Comparison of ENCODE assay signal across 30 cellular contexts in the genomic region with DNA sequence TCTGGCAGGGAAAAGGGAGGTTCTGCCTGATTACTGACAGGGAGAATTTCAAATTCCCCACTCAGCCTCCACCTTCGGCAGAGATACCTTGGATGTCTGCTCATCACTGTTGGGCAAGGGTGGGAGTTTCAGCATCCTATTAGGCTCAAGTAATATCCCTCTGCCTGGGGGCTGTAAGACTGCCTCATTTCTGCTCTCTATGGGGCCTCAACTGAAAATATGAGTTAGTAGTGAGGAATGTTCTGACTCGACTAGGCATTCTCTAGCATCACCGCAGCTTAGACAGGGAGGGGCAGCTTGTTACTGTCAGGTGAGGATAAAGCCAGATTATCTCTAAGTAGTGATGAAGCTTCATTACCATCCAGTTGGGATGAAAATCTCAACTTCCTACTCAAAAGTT.
A peak's percentile ranks its signal among the peaks of the same experiment; 100 is the strongest.
DNase-seq lines count a peak whose midpoint lies in the region; ATAC-seq, FAIRE-seq and TF ChIP-seq lines count a peak whose summit lies in the region.
"Had no signal": no experiment of that assay in that cellular context is flagged by ENCODE, and none has a peak within 500 bp of the region (broad histone marks: within the 10 kb centered on the region; RNA-seq: fewer than 3 reads in every experiment).

No MANE protein-coding gene starts in this region.

- H3K27ac ChIP-seq in IMR-90 (ENCODE audit: insufficient read depth, low read length) (no peak overlapping the region), keratinocyte (ENCODE audit: control insufficient read depth, insufficient read depth, low read length) (peak overlapping the region; percentile 37), kidney (ENCODE audit: low read depth in 2 of 2, low read length in 2 of 2) (no peak overlapping the region)
- H3K27ac ChIP-seq: cardiac muscle cell, KMS-11, pancreas, suprapubic skin had no signal

- no peak overlapping the region for H4K91ac ChIP-seq in IMR-90 (ENCODE audit: insufficient read depth, low read depth, low read length)

- dilution Hi-C loops in IMR-90 (cut with HindIII; ENCODE audit: low sequenced_read_pairs, unreplicated experiment) = no loop called here
- dilution Hi-C loops in keratinocyte (cut with MboI; ENCODE audit: extremely low pct_ligation_motif_present, low sequenced_read_pairs) = no loop called here

- no peaks in the 10 kb centered on the region for H3K79me2 ChIP-seq in keratinocyte (ENCODE audit: control insufficient read depth, insufficient read depth, low read length)

- no peak for ATAC-seq in IMR-90 (ENCODE audit: low read depth)
- ATAC-seq: activated naive CD8-positive, alpha-beta T cell treated with anti-CD3 and anti-CD28 coated beads, Interleukin-2, amount 50 U/mL, for 24 hours; natural killer cell; pancreas; stimulated activated effector memory CD8-positive, alpha-beta T cell treated with anti-CD3 and anti-CD28 coated beads, Interleukin-12 subunit alpha, Interleukin-12 subunit beta, amount 100 ng/mL, for 72 hours; T-cell had no signal

- no peak overlapping the region for H2BK5ac ChIP-seq in IMR-90 (ENCODE audit: low read depth, low read length, poor library complexity, severe bottlenecking)

- no peak overlapping the region for H3K4me2 ChIP-seq in IMR-90 (ENCODE audit: low read depth, low read length)
- no peak overlapping the region for H3K4me2 ChIP-seq in keratinocyte (ENCODE audit: control insufficient read depth, extremely low read depth, insufficient read depth, low read depth, low read length)
- H3K4me2 ChIP-seq: KMS-11 had no signal

- TF ChIP-seq POLR2A in IMR-90 (IDR thresholded peaks at IDR 0.05; ENCODE audit: low read depth, low read length) = no peak

- no peaks in the 10 kb centered on the region for H3K9me3 ChIP-seq in IMR-90 (ENCODE audit: control insufficient read depth, insufficient read depth, low read length)
- H3K9me3 ChIP-seq in keratinocyte (ENCODE audit: control insufficient read depth, low read depth, low read length) = no peaks in the 10 kb centered on the region
- H3K9me3 ChIP-seq in kidney (ENCODE audit: control insufficient read depth in 1 of 2, low read length in 2 of 2) = no peaks in the 10 kb centered on the region
- H3K9me3 ChIP-seq in Caco-2 = 0 out of 2 replicates have a peak, but pooled peaks cover 3% of the 10 kb centered on the region
- H3K9me3 ChIP-seq: pancreas, suprapubic skin had no signal

- no peak for TF ChIP-seq CTCF in IMR-90 (conservative IDR thresholded peaks at IDR 0.05; ENCODE audit: low read depth, low read length)
- TF ChIP-seq CTCF in astrocyte of the spinal cord (IDR thresholded peaks at IDR 0.05; ENCODE audit: low read depth, low read length) = no peak
- TF ChIP-seq CTCF in keratinocyte (optimal IDR thresholded peaks at IDR 0.05 in 1 of 3, IDR thresholded peaks at IDR 0.05 in 1 of 3, conservative IDR thresholded peaks at IDR 0.05 in 1 of 3; ENCODE audit: extremely low read depth in 1 of 3, insufficient read depth in 2 of 3, low read length in 3 of 3) = no peak
- TF ChIP-seq CTCF in kidney (IDR thresholded peaks at IDR 0.05; ENCODE audit: borderline replicate concordance, extremely low read depth, insufficient read depth) = no peak
- TF ChIP-seq CTCF in Caco-2 (IDR thresholded peaks at IDR 0.05; ENCODE audit: insufficient read depth in 1 of 2, low read depth in 1 of 2, low read length in 1 of 2, severe bottlenecking in 1 of 2, unreplicated experiment in 1 of 2) = no peak

- POLR2A ChIA-PET in IMR-90 (lab: Charles Lee; ENCODE audit: unreplicated experiment) = no interaction called here
- POLR2A ChIA-PET in Caco-2 (lab: Charles Lee) = no interaction called here

- no peak overlapping the region for H3K18ac ChIP-seq in IMR-90 (ENCODE audit: low read depth, low read length)

- peak; percentile 10 for DNase-seq in ACHN
- peak; percentile 1 for DNase-seq in IMR-90
- peak; percentile 67 for DNase-seq in astrocyte of the spinal cord (ENCODE audit: low read depth, low spot score)
- DNase-seq in keratinocyte (ENCODE audit: low read depth, low spot score) = peak; percentile 9
- DNase-seq in kidney = no peak
- DNase-seq in activated CD8-positive, alpha-beta memory T cell treated with anti-CD3 and anti-CD28 coated beads, Interleukin-2, amount 50 U/mL, for 4 hours = no peak
- DNase-seq in HuH-7.5 (ENCODE audit: low spot score) = no peak
- DNase-seq in Caco-2 = no peak
- DNase-seq: activated CD4-positive, alpha-beta T cell treated with anti-CD3 and anti-CD28 coated beads, Interleukin-2, amount 50 U/mL, for 1 hour; activated effector memory CD4-positive, alpha-beta T cell treated with anti-CD3 and anti-CD28 coated beads, Interleukin-2, amount 50 U/mL, for 16 hours; activated naive CD8-positive, alpha-beta T cell treated with anti-CD3 and anti-CD28 coated beads, Interleukin-2, amount 50 U/mL, for 24 hours; dermis blood vessel endothelial cell; GF-D8; hypothalamus; kidney glomerular epithelial cell; natural killer cell; NCI-H1105; NCI-H2081 treated with DMSO at 0.1 percent for 48 hours; NCI-H524; pancreas; SHP77 treated with DMSO at 0.1 percent for 48 hours; T-cell had no signal

- no peak overlapping the region for H2BK15ac ChIP-seq in IMR-90 (ENCODE audit: low read depth, low read length)

- H3K4ac ChIP-seq in IMR-90 (ENCODE audit: low read depth, low read length) = no peak overlapping the region

- peaks cover 3% of the 10 kb centered on the region; the same call in 1 of the 2 replicates for H3K9me1 ChIP-seq in IMR-90 (ENCODE audit: insufficient read depth, low read length)
- no peaks in the 10 kb centered on the region for H3K9me1 ChIP-seq in keratinocyte (ENCODE audit: control insufficient read depth, extremely low read depth, insufficient read depth, low read length)

- H2AK9ac ChIP-seq in IMR-90 (replicated peaks; ENCODE audit: low read depth, low read length, poor library complexity) = no peak overlapping the region

- no peaks in the 10 kb centered on the region for H3K9me3 Mint-ChIP-seq in Caco-2 (ENCODE audit: unreplicated experiment)

- no peaks in the 10 kb centered on the region for H4K20me1 ChIP-seq in IMR-90 (ENCODE audit: insufficient read depth, low read length)
- H4K20me1 ChIP-seq in keratinocyte (ENCODE audit: control insufficient read depth, extremely low read depth, insufficient read depth, low read length) = no peaks in the 10 kb centered on the region

- no peak overlapping the region for H3K4me3 Mint-ChIP-seq in Caco-2 (ENCODE audit: unreplicated experiment)
- H3K4me3 Mint-ChIP-seq: activated naive CD8-positive, alpha-beta T cell treated with anti-CD3 and anti-CD28 coated beads, Interleukin-2, amount 50 U/mL, for 24 hours; CD14-positive monocyte; mesothelial cell of epicardium; natural killer cell; stimulated activated effector memory CD8-positive, alpha-beta T cell treated with anti-CD3 and anti-CD28 coated beads, Interleukin-12 subunit alpha, Interleukin-12 subunit beta, amount 100 ng/mL, for 72 hours; T-cell had no signal

- H4K5ac ChIP-seq in IMR-90 (ENCODE audit: low read depth, low read length) = no peak overlapping the region

- H3K4me3 ChIP-seq in IMR-90 (ENCODE audit: insufficient read depth, low read depth, low read length) (no peak overlapping the region), astrocyte of the spinal cord (ENCODE audit: low read depth, low read length) (no peak overlapping the region), keratinocyte (ENCODE audit: control insufficient read depth in 2 of 3, extremely low read depth in 1 of 3, insufficient read depth in 2 of 3, low read depth in 1 of 3, low read length in 3 of 3) (no peak overlapping the region), kidney (ENCODE audit: low read length in 2 of 2) (no peak overlapping the region), Caco-2 (ENCODE audit: low read depth, low read length) (no peak overlapping the region)
- H3K4me3 ChIP-seq: cardiac muscle cell, pancreas, suprapubic skin had no signal

- no peak overlapping the region for H3K23ac ChIP-seq in IMR-90 (ENCODE audit: low read depth, low read length)

- CTCF ChIA-PET in IMR-90 (lab: Yijun Ruan, JAX) = interaction anchor here (1.3 kb wide), 1 partner anchor 8 kb away, joined by 3 read pairs; no protein-coding TSS in a partner anchor
- CTCF ChIA-PET in Caco-2 (lab: Charles Lee) = no interaction called here

- no peaks in the 10 kb centered on the region for H3K4me1 ChIP-seq in IMR-90 (ENCODE audit: control insufficient read depth, insufficient read depth, low read length)
- H3K4me1 ChIP-seq in keratinocyte (ENCODE audit: control insufficient read depth, extremely low read depth, insufficient read depth, low read length) = peaks cover 2% of the 10 kb centered on the region
- H3K4me1 ChIP-seq in kidney (ENCODE audit: control insufficient read depth in 1 of 2, insufficient read depth in 1 of 2, low read depth in 1 of 2, low read length in 2 of 2) = no peaks in the 10 kb centered on the region
- no peaks in the 10 kb centered on the region for H3K4me1 ChIP-seq in Caco-2
- H3K4me1 ChIP-seq: pancreas, suprapubic skin had no signal

- H3K27ac Mint-ChIP-seq in Caco-2 (ENCODE audit: unreplicated experiment) = no peak overlapping the region
- H3K27ac Mint-ChIP-seq: activated naive CD8-positive, alpha-beta T cell treated with anti-CD3 and anti-CD28 coated beads, Interleukin-2, amount 50 U/mL, for 24 hours; CD14-positive monocyte; mesothelial cell of epicardium; natural killer cell; stimulated activated effector memory CD8-positive, alpha-beta T cell treated with anti-CD3 and anti-CD28 coated beads, Interleukin-12 subunit alpha, Interleukin-12 subunit beta, amount 100 ng/mL, for 72 hours; T-cell had no signal

- intact Hi-C loops in IMR-90 (cut with micrococcal nuclease) = no loop called here
- intact Hi-C loops in kidney (cut with DNase I) = no loop called here
- intact Hi-C loops in Caco-2 (cut with micrococcal nuclease; ENCODE audit: unreplicated experiment) = no loop called here

- H2AK5ac ChIP-seq in IMR-90 (ENCODE audit: low read depth, low read length) = no peak overlapping the region

- no peak overlapping the region for H2BK20ac ChIP-seq in IMR-90 (ENCODE audit: low read depth, low read length)

- no peak for TF ChIP-seq RAD21 in IMR-90 (IDR thresholded peaks at IDR 0.05; ENCODE audit: low read length)

- peak; percentile 51 for FAIRE-seq in keratinocyte (lab: Jason Lieb, UNC)
- FAIRE-seq in kidney (lab: Jason Lieb, UNC) = no peak
- FAIRE-seq: endothelial cell of umbilical vein, frontal cortex, pancreas had no signal

- no peak overlapping the region for H2BK120ac ChIP-seq in IMR-90 (ENCODE audit: low read depth, low read length)

- WGBS in IMR-90 (ENCODE audit: extremely low coverage in 2 of 2, insufficient read length in 1 of 2), 2 experiments = no CpG with 5 or more reads among the region's 3 CpGs

- no TSS peak for BruUV-seq in IMR-90 (replicated peaks; lab: Mats Ljungman, UMichigan)
- BruUV-seq in Caco-2 (replicated peaks; lab: Mats Ljungman, UMichigan) = no TSS peak

- no peaks in the 10 kb centered on the region for H3K4me1 Mint-ChIP-seq in Caco-2 (ENCODE audit: low read depth, unreplicated experiment)
- H3K4me1 Mint-ChIP-seq: activated naive CD8-positive, alpha-beta T cell treated with anti-CD3 and anti-CD28 coated beads, Interleukin-2, amount 50 U/mL, for 24 hours; CD14-positive monocyte; natural killer cell; stimulated activated effector memory CD8-positive, alpha-beta T cell treated with anti-CD3 and anti-CD28 coated beads, Interleukin-12 subunit alpha, Interleukin-12 subunit beta, amount 100 ng/mL, for 72 hours; T-cell had no signal

- H3K27me3 ChIP-seq in IMR-90 (ENCODE audit: control insufficient read depth, insufficient read depth, low read length) = no peaks in the 10 kb centered on the region
- no peaks in the 10 kb centered on the region for H3K27me3 ChIP-seq in keratinocyte (ENCODE audit: control insufficient read depth, extremely low read depth, insufficient read depth, low read length)
- no peaks in the 10 kb centered on the region for H3K27me3 ChIP-seq in Caco-2 (replicated peaks; ENCODE audit: control insufficient read depth, insufficient read depth, low read length)
- H3K27me3 ChIP-seq: cardiac muscle cell, pancreas, suprapubic skin had no signal

- in situ Hi-C loops in ACHN (cut with HindIII; ENCODE audit: low pct_ligation_motif_present, low pct_unique_long_range_greater_than_20kb, low sequenced_read_pairs) = no loop called here
- in situ Hi-C loops in IMR-90 (cut with MboI; ENCODE audit: low sequenced_read_pairs) = no loop called here
- in situ Hi-C loops in astrocyte of the spinal cord (cut with HindIII; ENCODE audit: low sequenced_read_pairs) = no loop called here

- no peaks in the 10 kb centered on the region for H3K36me3 ChIP-seq in IMR-90 (ENCODE audit: control insufficient read depth, insufficient read depth, low read length)
- H3K36me3 ChIP-seq in keratinocyte (ENCODE audit: control insufficient read depth in 2 of 2, extremely low read depth in 1 of 2, insufficient read depth in 2 of 2, low read length in 2 of 2) = no peaks in the 10 kb centered on the region
- H3K36me3 ChIP-seq in kidney (ENCODE audit: control insufficient read depth in 1 of 2, insufficient read depth in 2 of 2, low read length in 2 of 2) = no peaks in the 10 kb centered on the region
- no peaks in the 10 kb centered on the region for H3K36me3 ChIP-seq in Caco-2 (ENCODE audit: control insufficient read depth, insufficient read depth, low read length)
- H3K36me3 ChIP-seq: cardiac muscle cell, pancreas, suprapubic skin had no signal

- no peaks in the 10 kb centered on the region for H3K36me3 Mint-ChIP-seq in Caco-2 (ENCODE audit: insufficient read depth, unreplicated experiment)
- H3K36me3 Mint-ChIP-seq: CD14-positive monocyte; stimulated activated effector memory CD8-positive, alpha-beta T cell treated with anti-CD3 and anti-CD28 coated beads, Interleukin-12 subunit alpha, Interleukin-12 subunit beta, amount 100 ng/mL, for 72 hours; T-cell had no signal

- no peak overlapping the region for H3K56ac ChIP-seq in IMR-90 (ENCODE audit: extremely low read depth, insufficient read depth, low read length)

- no peak overlapping the region for H3K14ac ChIP-seq in IMR-90 (replicated peaks; ENCODE audit: low read depth, low read length)

- H3K27me3 Mint-ChIP-seq in Caco-2 (ENCODE audit: insufficient read depth, unreplicated experiment) = peaks cover 2% of the 10 kb centered on the region
- H3K27me3 Mint-ChIP-seq: activated naive CD8-positive, alpha-beta T cell treated with anti-CD3 and anti-CD28 coated beads, Interleukin-2, amount 50 U/mL, for 24 hours; T-cell had no signal

- no peak overlapping the region for H4K8ac ChIP-seq in IMR-90 (ENCODE audit: low read depth in 2 of 2, low read length in 2 of 2)

- H3K9ac ChIP-seq in IMR-90 (ENCODE audit: low read depth, low read length) (no peak overlapping the region), keratinocyte (ENCODE audit: control insufficient read depth, extremely low read depth, insufficient read depth, low read length) (no peak overlapping the region), kidney (ENCODE audit: low read length in 2 of 2) (no peak overlapping the region)
- H3K9ac ChIP-seq: KMS-11 had no signal

- H2AFZ ChIP-seq in IMR-90 (replicated peaks; ENCODE audit: low read length, poor library complexity) = peak overlapping the region; percentile 39
- no peak overlapping the region for H2AFZ ChIP-seq in keratinocyte (ENCODE audit: control insufficient read depth, low read length)

- H3K79me1 ChIP-seq in IMR-90 (ENCODE audit: low read depth in 1 of 2, low read length in 2 of 2) = no peaks in the 10 kb centered on the region

Comparison
In these comparisons a context has a peak if more than half of its experiments do, and no peak if none do; other contexts are left out.
1. DNase-seq: peak in ACHN (single experiment), IMR-90 (single experiment), astrocyte of the spinal cord (single experiment) and keratinocyte (single experiment); none in kidney (single experiment), activated CD8-positive, alpha-beta memory T cell treated with anti-CD3 and anti-CD28 coated beads, Interleukin-2, amount 50 U/mL, for 4 hours (single experiment), HuH-7.5 (single experiment) and Caco-2 (0 of 2).